Comparison of ENCODE assay signal across 9 cellular contexts in genomic region chr4:57426779-57427395, GRCh38.
DNase-seq lines count a peak whose midpoint lies in the region; ATAC-seq and TF ChIP-seq lines count a peak whose summit lies in the region.
"Had no signal": no experiment of that assay in that cellular context is flagged by ENCODE, and none has a peak within 500 bp of the region (broad histone marks: within the 10 kb centered on the region; RNA-seq: fewer than 3 reads in every experiment).

No MANE protein-coding gene starts in this region.

- H3K27me3 Mint-ChIP-seq in T-helper 2 cell treated with Interferon-gamma antibody and Interleukin-4, amounts not matched to agents 5 μg/mL and 100 μg/mL, for 36 hours (ENCODE audit: low read depth) = no peaks in the 10 kb centered on the region
- H3K27me3 Mint-ChIP-seq in naive thymus-derived CD4-positive, alpha-beta T cell = peaks cover 0 to 13% (median 7%) of the 10 kb centered on the region in 5 donors

- WGBS in esophagus muscularis mucosa = 13% methylated on average over 11 of the region's 11 CpGs

- peaks cover 0 to 16% (median 13%) of the 10 kb centered on the region in 4 donors for H3K4me1 ChIP-seq in esophagus muscularis mucosa
- no peaks in the 10 kb centered on the region for H3K4me1 ChIP-seq in naive thymus-derived CD4-positive, alpha-beta T cell (ENCODE audit: control insufficient read depth in 2 of 2, insufficient read depth in 2 of 2, low read length in 2 of 2)

- no peak overlapping the region for H3K27ac Mint-ChIP-seq in T-helper 2 cell treated with Interferon-gamma antibody and Interleukin-4, amounts not matched to agents 5 μg/mL and 100 μg/mL, for 36 hours
- H3K27ac Mint-ChIP-seq in naive thymus-derived CD4-positive, alpha-beta T cell = no peak overlapping the region
- H3K27ac Mint-ChIP-seq: naive B cell had no signal

- peak; percentile 55 for DNase-seq in GM10248 (ENCODE audit: extremely low spot score)
- DNase-seq in HEK293T (ENCODE audit: extremely low spot score) = peak; percentile 75
- DNase-seq in NCI-H1048 (lab: John Stamatoyannopoulos, UW) = peak; percentile 70
- DNase-seq in T-helper 2 cell treated with Interferon-gamma antibody and Interleukin-4, amounts not matched to agents 5 μg/mL and 100 μg/mL, for 36 hours (ENCODE audit: low spot score) = peak; percentile 6
- no peak for DNase-seq in esophagus muscularis mucosa (ENCODE audit: extremely low spot score)
- DNase-seq in naive thymus-derived CD4-positive, alpha-beta T cell = peak in 1 of 9 donors; percentile 25
- no peak for DNase-seq in effector CD4-positive, alpha-beta T cell
- DNase-seq: naive B cell had no signal

- no peaks in the 10 kb centered on the region for H3K9me3 Mint-ChIP-seq in T-helper 2 cell treated with Interferon-gamma antibody and Interleukin-4, amounts not matched to agents 5 μg/mL and 100 μg/mL, for 36 hours
- peaks cover 0 to 3% (median 0%) of the 10 kb centered on the region in 11 donors for H3K9me3 Mint-ChIP-seq in naive thymus-derived CD4-positive, alpha-beta T cell

- TF ChIP-seq EP300 in esophagus muscularis mucosa (IDR thresholded peaks at IDR 0.05) = no peak

- no peaks in the 10 kb centered on the region for H3K9me3 ChIP-seq in esophagus muscularis mucosa
- H3K9me3 ChIP-seq in naive thymus-derived CD4-positive, alpha-beta T cell (ENCODE audit: control insufficient read depth in 2 of 3, low read length in 3 of 3) = no peaks in the 10 kb centered on the region

- POLR2A ChIA-PET in GM10248 (lab: Yijun Ruan, JAX) = no interaction called here
- POLR2A ChIA-PET in HEK293T (lab: Yijun Ruan, JAX) = no interaction called here
- POLR2A ChIA-PET in naive thymus-derived CD4-positive, alpha-beta T cell (lab: Charles Lee) = no interaction called here

- H3K36me3 Mint-ChIP-seq in T-helper 2 cell treated with Interferon-gamma antibody and Interleukin-4, amounts not matched to agents 5 μg/mL and 100 μg/mL, for 36 hours (ENCODE audit: low read depth) = no peaks in the 10 kb centered on the region
- no peaks in the 10 kb centered on the region for H3K36me3 Mint-ChIP-seq in naive thymus-derived CD4-positive, alpha-beta T cell
- H3K36me3 Mint-ChIP-seq: naive B cell had no signal

- TF ChIP-seq CTCF in 22Rv1 (IDR thresholded peaks at IDR 0.05) = peak; percentile 90
- peak; percentile 80 for TF ChIP-seq CTCF in GM10248 (IDR thresholded peaks at IDR 0.05; ENCODE audit: control extremely low read depth, extremely low read depth, low read depth, missing control alignments)
- peak; percentile 65 to 70 (median 65) for TF ChIP-seq CTCF in esophagus muscularis mucosa (IDR thresholded peaks at IDR 0.05)

- H3K36me3 ChIP-seq in esophagus muscularis mucosa = no peaks in the 10 kb centered on the region
- H3K36me3 ChIP-seq in naive thymus-derived CD4-positive, alpha-beta T cell (ENCODE audit: control insufficient read depth in 2 of 3, insufficient read depth in 3 of 3, low read length in 3 of 3) = no peaks in the 10 kb centered on the region

- no peak for TF ChIP-seq POLR2A in esophagus muscularis mucosa (IDR thresholded peaks at IDR 0.05; ENCODE audit: low read depth)

- CTCF ChIA-PET in GM10248 (lab: Yijun Ruan, JAX) = interaction anchor here (1.2 to 3.8 kb wide), 11 partner anchors 9 to 1210 kb away, joined by 3 to 19 read pairs (median 8); no protein-coding TSS in a partner anchor
- CTCF ChIA-PET in HEK293T (lab: Yijun Ruan, JAX) = interaction anchor here (0.6 to 1.7 kb wide), 10 partner anchors 10 to 1561 kb away, joined by 3 to 8 read pairs (median 3); no protein-coding TSS in a partner anchor
- CTCF ChIA-PET in naive thymus-derived CD4-positive, alpha-beta T cell (lab: Charles Lee) = no interaction called here

- H3K4me3 Mint-ChIP-seq in T-helper 2 cell treated with Interferon-gamma antibody and Interleukin-4, amounts not matched to agents 5 μg/mL and 100 μg/mL, for 36 hours = no peak overlapping the region
- H3K4me3 Mint-ChIP-seq in naive thymus-derived CD4-positive, alpha-beta T cell = no peak overlapping the region
- H3K4me3 Mint-ChIP-seq: naive B cell had no signal

- no peaks in the 10 kb centered on the region for H3K4me1 Mint-ChIP-seq in T-helper 2 cell treated with Interferon-gamma antibody and Interleukin-4, amounts not matched to agents 5 μg/mL and 100 μg/mL, for 36 hours (ENCODE audit: low read depth)
- H3K4me1 Mint-ChIP-seq in naive thymus-derived CD4-positive, alpha-beta T cell = no peaks in the 10 kb centered on the region
- H3K4me1 Mint-ChIP-seq: naive B cell had no signal

- H3K4me3 ChIP-seq in esophagus muscularis mucosa = no peak overlapping the region
- no peak overlapping the region for H3K4me3 ChIP-seq in naive thymus-derived CD4-positive, alpha-beta T cell (ENCODE audit: low read length)

- H3K27me3 ChIP-seq in esophagus muscularis mucosa = no peaks in the 10 kb centered on the region
- H3K27me3 ChIP-seq in naive thymus-derived CD4-positive, alpha-beta T cell (ENCODE audit: control insufficient read depth in 2 of 2, insufficient read depth in 2 of 2, low read length in 2 of 2) = no peaks in the 10 kb centered on the region

- H3K27ac ChIP-seq in 22Rv1 (no peak overlapping the region), esophagus muscularis mucosa (replicated peaks in 1 of 4) (no peak overlapping the region)
- no peak overlapping the region for H3K27ac ChIP-seq in naive thymus-derived CD4-positive, alpha-beta T cell (ENCODE audit: low read depth, low read length)

- intact Hi-C loops in esophagus muscularis mucosa (cut with DNase I) = loop anchor here (5.0 kb wide), 1 partner anchor 265 kb away; no protein-coding TSS in a partner anchor
- intact Hi-C loops in naive thymus-derived CD4-positive, alpha-beta T cell (cut with micrococcal nuclease) = loop anchor here in 1 of 2 donors (10.0 kb wide), 1 partner anchor 262 kb away; no protein-coding TSS in a partner anchor

- peak; percentile 51 for ATAC-seq in naive thymus-derived CD4-positive, alpha-beta T cell

TF ChIP-seq in HEK293T, 16 proteins besides CTCF, POLR2A, EP300 and RAD21:
- no peak for TF ChIP-seq LEF1 (IDR thresholded peaks at IDR 0.05; ENCODE audit: borderline replicate concordance)

Comparison
In these comparisons a context has a peak if more than half of its experiments do, and no peak if none do; other contexts are left out.
1. DNase-seq: peak in GM10248 (single experiment), HEK293T (single experiment), NCI-H1048 (single experiment) and T-helper 2 cell treated with Interferon-gamma antibody and Interleukin-4, amounts not matched to agents 5 μg/mL and 100 μg/mL, for 36 hours (single experiment); none in esophagus muscularis mucosa (single experiment) and effector CD4-positive, alpha-beta T cell (single experiment).
2. Peak in every context shown above with its lines, with median percentiles within 50 percentile points of each other: CTCF ChIP-seq.